In the genomic region with DNA sequence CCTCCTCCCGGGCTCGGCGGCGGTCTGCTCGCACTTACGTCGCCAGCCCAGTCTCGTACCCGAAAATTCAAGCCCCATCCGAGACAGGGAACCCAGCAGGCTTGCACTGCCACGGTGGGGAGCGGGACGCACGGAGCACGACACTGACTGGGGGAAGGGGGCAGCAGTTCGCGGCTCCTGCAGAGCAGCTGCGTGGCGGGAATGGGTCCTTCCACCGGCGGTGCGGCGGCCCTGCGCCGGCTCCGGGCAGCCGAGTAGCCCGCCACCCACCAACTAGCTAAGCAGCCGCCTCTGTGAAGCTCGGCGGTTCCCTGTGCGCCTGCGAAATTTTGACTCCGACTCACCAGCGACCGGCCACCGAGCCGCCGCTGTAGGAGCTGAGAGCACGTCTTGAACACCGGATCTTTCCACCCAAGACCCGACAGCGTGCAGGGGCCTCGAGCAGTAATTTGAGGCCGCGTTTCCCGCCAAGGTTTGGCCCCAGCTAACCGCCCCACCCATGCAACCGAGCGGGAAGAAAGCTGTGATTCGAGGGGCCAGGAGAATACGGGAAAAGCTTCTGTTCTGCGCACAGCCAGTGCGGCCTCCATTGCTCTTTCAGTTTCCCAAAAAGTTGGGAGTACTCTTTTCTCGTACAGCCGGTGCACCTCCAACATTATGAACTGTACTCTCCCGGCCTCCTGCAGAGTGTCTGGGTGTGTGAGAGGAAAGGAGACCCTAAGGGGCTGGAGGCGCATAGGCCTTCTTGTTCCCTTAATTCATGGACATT, we compare ENCODE assay signal across 10 cellular contexts. TPM values are rescaled to one million over a fixed set of nuclear protein-coding genes. Genes with fewer than 3 reads are reported as not detected.
DNase-seq lines count a peak whose midpoint lies in the region; ATAC-seq lines count a peak whose summit lies in the region.
"Had no signal": no experiment of that assay in that cellular context is flagged by ENCODE, and none has a peak within 500 bp of the region (broad histone marks: within the 10 kb centered on the region; RNA-seq: fewer than 3 reads in every experiment).

No MANE protein-coding gene starts in this region.

- H3K27ac Mint-ChIP-seq in activated CD8-positive, alpha-beta memory T cell treated with anti-CD3 and anti-CD28 coated beads, Interleukin-2, amount 10 ng/mL, durations not matched to agents 7 days and 5 days: no peak overlapping the region
- H3K27ac Mint-ChIP-seq in activated T-helper 1 cell treated with anti-CD3 and anti-CD28 coated beads, Interleukin-12 subunit alpha, Interleukin-12 subunit beta, Interleukin-2, Interleukin-4 antibody, amounts not matched to agents 30 ng/mL and 10 ng/mL and 1 ng/mL, durations not matched to agents 14 hours and 24 hours and 36 hours: no peak overlapping the region
- no peak overlapping the region for H3K27ac Mint-ChIP-seq in stimulated activated memory B cell treated with anti-CD40 and anti-IgM and Interleukin-4, amounts not matched to agents 10 μg/mL and 1 μg/mL and 100 μg/mL, for 72 hours

- peaks cover 100% of the 10 kb centered on the region for H3K27me3 ChIP-seq in iPS-20b (ENCODE audit: insufficient read depth, low read length)

- H3K9ac ChIP-seq in iPS-20b (ENCODE audit: low read depth, low read length): no peak overlapping the region

- intact Hi-C loops in activated T-helper 1 cell treated with anti-CD3 and anti-CD28 coated beads, Interleukin-12 subunit alpha, Interleukin-12 subunit beta, Interleukin-2, Interleukin-4 antibody, amounts not matched to agents 30 ng/mL and 10 ng/mL and 1 ng/mL, durations not matched to agents 14 hours and 24 hours and 36 hours (cut with micrococcal nuclease): loop anchor here (1.0 to 10.0 kb wide), 4 partner anchors 8 to 1739 kb away; a partner anchor contains a TSS

- peak overlapping the region; percentile 32; the same call in 1 of the 2 replicates for H3K4me3 ChIP-seq in iPS-20b (ENCODE audit: low read length)

- H3K27me3 Mint-ChIP-seq in activated CD8-positive, alpha-beta memory T cell treated with anti-CD3 and anti-CD28 coated beads, Interleukin-2, amount 10 ng/mL, durations not matched to agents 7 days and 5 days: peaks cover 86% of the 10 kb centered on the region
- H3K27me3 Mint-ChIP-seq in activated T-helper 1 cell treated with anti-CD3 and anti-CD28 coated beads, Interleukin-12 subunit alpha, Interleukin-12 subunit beta, Interleukin-2, Interleukin-4 antibody, amounts not matched to agents 30 ng/mL and 10 ng/mL and 1 ng/mL, durations not matched to agents 14 hours and 24 hours and 36 hours (ENCODE audit: insufficient read depth): peaks cover 87% of the 10 kb centered on the region
- peaks cover 90% of the 10 kb centered on the region for H3K27me3 Mint-ChIP-seq in stimulated activated memory B cell treated with anti-CD40 and anti-IgM and Interleukin-4, amounts not matched to agents 10 μg/mL and 1 μg/mL and 100 μg/mL, for 72 hours

- H3K4me3 Mint-ChIP-seq in activated CD8-positive, alpha-beta memory T cell treated with anti-CD3 and anti-CD28 coated beads, Interleukin-2, amount 10 ng/mL, durations not matched to agents 7 days and 5 days: no peak overlapping the region
- peak overlapping the region; percentile 41 for H3K4me3 Mint-ChIP-seq in activated T-helper 1 cell treated with anti-CD3 and anti-CD28 coated beads, Interleukin-12 subunit alpha, Interleukin-12 subunit beta, Interleukin-2, Interleukin-4 antibody, amounts not matched to agents 30 ng/mL and 10 ng/mL and 1 ng/mL, durations not matched to agents 14 hours and 24 hours and 36 hours
- peak overlapping the region; percentile 48 for H3K4me3 Mint-ChIP-seq in stimulated activated memory B cell treated with anti-CD40 and anti-IgM and Interleukin-4, amounts not matched to agents 10 μg/mL and 1 μg/mL and 100 μg/mL, for 72 hours

- DNase-seq in activated CD8-positive, alpha-beta memory T cell treated with anti-CD3 and anti-CD28 coated beads for 24 hours: peak; percentile 65
- DNase-seq in activated CD8-positive, alpha-beta memory T cell treated with anti-CD3 and anti-CD28 coated beads, Interleukin-2, amount 10 ng/mL, durations not matched to agents 7 days and 5 days: no peak
- DNase-seq in activated T-helper 1 cell treated with anti-CD3 and anti-CD28 coated beads, Interleukin-12 subunit alpha, Interleukin-12 subunit beta, Interleukin-2, Interleukin-4 antibody, amounts not matched to agents 30 ng/mL and 10 ng/mL and 1 ng/mL, durations not matched to agents 14 hours and 24 hours and 36 hours (ENCODE audit: low spot score): no peak
- DNase-seq in T1000 (lab: John Stamatoyannopoulos, UW) (no peak), A172 (ENCODE audit: low spot score) (no peak)
- DNase-seq: NCI-H1930 had no signal

- peaks cover 33% of the 10 kb centered on the region for H3K4me1 Mint-ChIP-seq in activated CD8-positive, alpha-beta memory T cell treated with anti-CD3 and anti-CD28 coated beads, Interleukin-2, amount 10 ng/mL, durations not matched to agents 7 days and 5 days
- peaks cover 53% of the 10 kb centered on the region for H3K4me1 Mint-ChIP-seq in activated T-helper 1 cell treated with anti-CD3 and anti-CD28 coated beads, Interleukin-12 subunit alpha, Interleukin-12 subunit beta, Interleukin-2, Interleukin-4 antibody, amounts not matched to agents 30 ng/mL and 10 ng/mL and 1 ng/mL, durations not matched to agents 14 hours and 24 hours and 36 hours (ENCODE audit: low read depth)
- peaks cover 45% of the 10 kb centered on the region for H3K4me1 Mint-ChIP-seq in stimulated activated memory B cell treated with anti-CD40 and anti-IgM and Interleukin-4, amounts not matched to agents 10 μg/mL and 1 μg/mL and 100 μg/mL, for 72 hours

- peaks cover 4% of the 10 kb centered on the region for H3K36me3 Mint-ChIP-seq in activated CD8-positive, alpha-beta memory T cell treated with anti-CD3 and anti-CD28 coated beads, Interleukin-2, amount 10 ng/mL, durations not matched to agents 7 days and 5 days
- H3K36me3 Mint-ChIP-seq in activated T-helper 1 cell treated with anti-CD3 and anti-CD28 coated beads, Interleukin-12 subunit alpha, Interleukin-12 subunit beta, Interleukin-2, Interleukin-4 antibody, amounts not matched to agents 30 ng/mL and 10 ng/mL and 1 ng/mL, durations not matched to agents 14 hours and 24 hours and 36 hours (ENCODE audit: low read depth): no peaks in the 10 kb centered on the region
- H3K36me3 Mint-ChIP-seq in stimulated activated memory B cell treated with anti-CD40 and anti-IgM and Interleukin-4, amounts not matched to agents 10 μg/mL and 1 μg/mL and 100 μg/mL, for 72 hours: no peaks in the 10 kb centered on the region

- H3K9me3 Mint-ChIP-seq in activated CD8-positive, alpha-beta memory T cell treated with anti-CD3 and anti-CD28 coated beads, Interleukin-2, amount 10 ng/mL, durations not matched to agents 7 days and 5 days (ENCODE audit: low read depth): no peaks in the 10 kb centered on the region
- H3K9me3 Mint-ChIP-seq in activated T-helper 1 cell treated with anti-CD3 and anti-CD28 coated beads, Interleukin-12 subunit alpha, Interleukin-12 subunit beta, Interleukin-2, Interleukin-4 antibody, amounts not matched to agents 30 ng/mL and 10 ng/mL and 1 ng/mL, durations not matched to agents 14 hours and 24 hours and 36 hours: peaks cover 4% of the 10 kb centered on the region
- H3K9me3 Mint-ChIP-seq in stimulated activated memory B cell treated with anti-CD40 and anti-IgM and Interleukin-4, amounts not matched to agents 10 μg/mL and 1 μg/mL and 100 μg/mL, for 72 hours: no peaks in the 10 kb centered on the region

- H3K9me3 ChIP-seq in iPS-20b (ENCODE audit: insufficient read depth, low read depth, low read length): peaks cover 14% of the 10 kb centered on the region; the same call in 1 of the 2 replicates

- CTCF ChIA-PET in activated CD8-positive, alpha-beta memory T cell treated with anti-CD3 and anti-CD28 coated beads, Interleukin-2, amount 10 ng/mL, durations not matched to agents 7 days and 5 days (lab: Charles Lee): interaction anchor here (0.6 to 1.1 kb wide), 4 partner anchors 9 to 190 kb away, joined by 3 to 5 read pairs (median 4); a partner anchor contains a TSS

- peaks cover 3% of the 10 kb centered on the region for H3K4me1 ChIP-seq in iPS-20b (ENCODE audit: insufficient read depth, low read length)

- H3K36me3 ChIP-seq in iPS-20b (ENCODE audit: insufficient read depth, low read depth, low read length): no peaks in the 10 kb centered on the region

- no peak overlapping the region for H3K27ac ChIP-seq in iPS-20b (ENCODE audit: low read length)

- no peak for ATAC-seq in activated CD8-positive, alpha-beta memory T cell treated with anti-CD3 and anti-CD28 coated beads, Interleukin-2, amount 10 ng/mL, durations not matched to agents 7 days and 5 days
- ATAC-seq in stimulated activated memory B cell treated with anti-CD40 and anti-IgM and Interleukin-4, amounts not matched to agents 10 μg/mL and 1 μg/mL and 100 μg/mL, for 72 hours: no peak
- no peak for ATAC-seq in GM19463 (IDR thresholded peaks at IDR 0.05; ENCODE audit: unreplicated experiment)

RNA-seq across cellular contexts. Expression of a gene that starts 3.7 kb away (rescaled TPM):
- under 1 TPM in 1 of 2 experiments, not detected in 1; 0.21 TPM for total RNA-seq in activated CD8-positive, alpha-beta memory T cell treated with anti-CD3 and anti-CD28 coated beads, Interleukin-2, amount 10 ng/mL, durations not matched to agents 7 days and 5 days
- total RNA-seq in activated T-helper 1 cell treated with anti-CD3 and anti-CD28 coated beads, Interleukin-12 subunit alpha, Interleukin-12 subunit beta, Interleukin-2, Interleukin-4 antibody, amounts not matched to agents 30 ng/mL and 10 ng/mL and 1 ng/mL, durations not matched to agents 14 hours and 24 hours and 36 hours: 0.10 TPM in 1 of 2 replicates, not detected in the other
- 0.48 and 1.3 TPM in 2 replicates for total RNA-seq in A172 (2014; rRNA removed; shearing (Covaris generic))
- total RNA-seq: subcutaneous adipose tissue had no signal

RNA-seq across cellular contexts. Expression of a gene that starts 10.0 kb away (rescaled TPM):
- under 1 TPM; 0.26 TPM for total RNA-seq in activated CD8-positive, alpha-beta memory T cell treated with anti-CD3 and anti-CD28 coated beads, Interleukin-2, amount 10 ng/mL, durations not matched to agents 7 days and 5 days
- total RNA-seq in activated T-helper 1 cell treated with anti-CD3 and anti-CD28 coated beads, Interleukin-12 subunit alpha, Interleukin-12 subunit beta, Interleukin-2, Interleukin-4 antibody, amounts not matched to agents 30 ng/mL and 10 ng/mL and 1 ng/mL, durations not matched to agents 14 hours and 24 hours and 36 hours: 0.10 and 0.20 TPM in 2 replicates
- total RNA-seq in A172 (2014; rRNA removed; shearing (Covaris generic)): 4.1 and 4.9 TPM in 2 replicates

RNA-seq across cellular contexts. Expression of a gene that starts 50.4 kb away (rescaled TPM):
- total RNA-seq in activated CD8-positive, alpha-beta memory T cell treated with anti-CD3 and anti-CD28 coated beads, Interleukin-2, amount 10 ng/mL, durations not matched to agents 7 days and 5 days: under 1 TPM; 0.53 to 0.75 TPM
- total RNA-seq in activated T-helper 1 cell treated with anti-CD3 and anti-CD28 coated beads, Interleukin-12 subunit alpha, Interleukin-12 subunit beta, Interleukin-2, Interleukin-4 antibody, amounts not matched to agents 30 ng/mL and 10 ng/mL and 1 ng/mL, durations not matched to agents 14 hours and 24 hours and 36 hours: not detected in 2 replicates
- total RNA-seq in A172 (2014; rRNA removed; shearing (Covaris generic)): 0.07 TPM in 1 of 2 replicates, not detected in the other
- total RNA-seq: subcutaneous adipose tissue had no signal
